In genomic region chr6:158969148-158969547, GRCh38 we compare ENCODE assay signal across 20 cellular contexts.
"Had no signal": no experiment of that assay in that cellular context is flagged by ENCODE, and none has a peak within 500 bp of the region (broad histone marks: within the 10 kb centered on the region; RNA-seq: fewer than 3 reads in every experiment).

No MANE protein-coding gene starts in this region.

- ATAC-seq: activated naive CD8-positive, alpha-beta T cell treated with anti-CD3 and anti-CD28 coated beads, Interleukin-2, amount 50 U/mL, for 24 hours; activated T-helper 17 cell treated with anti-CD3 and anti-CD28 coated beads, Interleukin-2, amount 50 U/mL, for 72 hours; esophagus mucosa had no signal

- H3K9me3 ChIP-seq: colonic mucosa had no signal

- H3K4me1 ChIP-seq: colonic mucosa, right atrium auricular region had no signal

- H3K27me3 Mint-ChIP-seq: activated naive CD8-positive, alpha-beta T cell treated with anti-CD3 and anti-CD28 coated beads, Interleukin-2, amount 50 U/mL, for 24 hours; activated T-helper 17 cell treated with anti-CD3 and anti-CD28 coated beads, Interleukin-2, amount 50 U/mL, for 72 hours had no signal

- H3K27ac ChIP-seq: colonic mucosa, right atrium auricular region, skin epidermis, transverse colon had no signal

- H3K4me3 ChIP-seq: colonic mucosa, right atrium auricular region, skin epidermis, transverse colon had no signal

- DNase-seq: activated CD4-positive, alpha-beta T cell treated with anti-CD3 and anti-CD28 coated beads, Interleukin-2, amount 10 ng/mL, durations not matched to agents 7 days and 5 days; activated naive CD4-positive, alpha-beta T cell treated with Interleukin-2 at 50 U/mL for 16 hours; activated naive CD8-positive, alpha-beta T cell treated with anti-CD3 and anti-CD28 coated beads, Interleukin-2, amount 50 U/mL, for 24 hours; caudate nucleus; colonic mucosa; foreskin fibroblast; glutamatergic neuron; nucleus accumbens; posterior cingulate gyrus; stimulated activated CD4-positive, alpha-beta T cell treated with anti-CD3 and anti-CD28 coated beads, Interleukin-15, amount 100 ng/mL, for 24 hours; stimulated activated CD4-positive, alpha-beta T cell treated with anti-CD3 and anti-CD28 coated beads, Interleukin-4, amount 100 ng/mL, for 24 hours; stimulated activated naive CD4-positive, alpha-beta T cell treated with Interleukin-2 at 50 U/mL for 16 hours; substantia nigra; transverse colon had no signal

- H3K27ac Mint-ChIP-seq: activated CD4-positive, alpha-beta T cell treated with anti-CD3 and anti-CD28 coated beads, Interleukin-2, amount 10 ng/mL, durations not matched to agents 7 days and 5 days; activated naive CD8-positive, alpha-beta T cell treated with anti-CD3 and anti-CD28 coated beads, Interleukin-2, amount 50 U/mL, for 24 hours; activated T-helper 17 cell treated with anti-CD3 and anti-CD28 coated beads, Interleukin-2, amount 50 U/mL, for 72 hours; nephron; T-helper 1 cell treated with Interleukin-12 subunit alpha and Interleukin-12 subunit beta and Interleukin-4 antibody, amounts not matched to agents 30 μg/mL and 1 μg/mL, for 36 hours had no signal

- H3K36me3 ChIP-seq: colonic mucosa, right atrium auricular region had no signal

- H3K4me1 Mint-ChIP-seq: activated CD4-positive, alpha-beta T cell treated with anti-CD3 and anti-CD28 coated beads, Interleukin-2, amount 10 ng/mL, durations not matched to agents 7 days and 5 days; activated naive CD8-positive, alpha-beta T cell treated with anti-CD3 and anti-CD28 coated beads, Interleukin-2, amount 50 U/mL, for 24 hours; activated T-helper 17 cell treated with anti-CD3 and anti-CD28 coated beads, Interleukin-2, amount 50 U/mL, for 72 hours had no signal

- H3K27me3 ChIP-seq: colonic mucosa, right atrium auricular region, transverse colon had no signal

- H3K4me3 Mint-ChIP-seq: activated CD4-positive, alpha-beta T cell treated with anti-CD3 and anti-CD28 coated beads, Interleukin-2, amount 10 ng/mL, durations not matched to agents 7 days and 5 days; activated naive CD8-positive, alpha-beta T cell treated with anti-CD3 and anti-CD28 coated beads, Interleukin-2, amount 50 U/mL, for 24 hours; activated T-helper 17 cell treated with anti-CD3 and anti-CD28 coated beads, Interleukin-2, amount 50 U/mL, for 72 hours; nephron; T-helper 1 cell treated with Interleukin-12 subunit alpha and Interleukin-12 subunit beta and Interleukin-4 antibody, amounts not matched to agents 30 μg/mL and 1 μg/mL, for 36 hours had no signal
